Comparison of ENCODE assay signal across 6 cellular contexts in genomic region chr15:29633971-29634370, GRCh38.
"Had no signal": no experiment of that assay in that cellular context is flagged by ENCODE, and none has a peak within 500 bp of the region (broad histone marks: within the 10 kb centered on the region; RNA-seq: fewer than 3 reads in every experiment).

No MANE protein-coding gene starts in this region.

- DNase-seq: IMR-90 had no signal

- H3K4me1 Mint-ChIP-seq: IgD-negative memory B cell had no signal

- ATAC-seq: HepG2, K562 had no signal

- H3K27ac ChIP-seq: HL-60 had no signal

- H3K36me3 Mint-ChIP-seq: IgD-negative memory B cell had no signal

- FAIRE-seq: HepG2, HTR-8/SVneo, K562 had no signal

- H3K4me3 ChIP-seq: K562 had no signal

- H3K27ac Mint-ChIP-seq: IgD-negative memory B cell had no signal
